18 cellular contexts compared by ENCODE assay signal in the genomic region with DNA sequence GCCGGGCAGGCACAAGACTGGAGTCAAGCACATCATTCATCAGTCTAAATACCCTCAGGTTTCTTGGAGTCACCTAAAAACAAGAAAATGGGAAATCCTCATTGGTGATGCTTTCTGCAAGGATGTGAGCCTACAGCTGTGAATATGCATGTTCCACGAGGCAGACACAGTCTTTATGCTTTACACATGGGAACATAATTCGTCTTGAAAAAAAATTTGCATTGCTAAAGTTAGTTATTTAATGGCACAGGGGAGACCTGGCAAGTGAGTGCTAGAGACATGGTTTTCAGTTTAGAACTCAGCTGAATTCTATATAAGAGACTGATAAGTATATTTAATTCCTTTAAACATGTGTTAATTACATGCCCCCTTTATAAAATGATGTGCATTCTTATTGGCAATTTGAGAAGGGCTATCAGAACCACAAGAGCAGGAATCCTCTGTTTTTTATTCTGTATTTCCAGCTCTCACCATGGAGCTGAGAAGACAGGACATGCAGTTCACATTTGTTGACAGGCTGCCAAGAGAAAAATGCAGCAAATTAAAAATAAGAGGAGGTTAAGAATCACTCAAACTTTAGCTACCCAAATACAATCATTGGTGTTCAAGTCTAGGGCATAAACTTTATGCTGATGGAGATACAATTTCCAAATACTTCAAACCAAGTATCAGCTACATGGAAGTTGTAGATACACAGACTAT.
DNase-seq lines count a peak whose midpoint lies in the region; FAIRE-seq and TF ChIP-seq lines count a peak whose summit lies in the region.
"Had no signal": no experiment of that assay in that cellular context is flagged by ENCODE, and none has a peak within 500 bp of the region (broad histone marks: within the 10 kb centered on the region; RNA-seq: fewer than 3 reads in every experiment).

No MANE protein-coding gene starts in this region.

- TF ChIP-seq EP300 in suprapubic skin (IDR thresholded peaks at IDR 0.05), result no peak

- no peaks in the 10 kb centered on the region for H3K27me3 Mint-ChIP-seq in MCF 10A (ENCODE audit: insufficient read depth, unreplicated experiment)
- H3K27me3 Mint-ChIP-seq: activated CD4-positive, alpha-beta memory T cell treated with anti-CD3 and anti-CD28 coated beads for 36 hours; CD4-positive, CD25-positive, alpha-beta regulatory T cell; memory B cell; stimulated activated naive CD8-positive, alpha-beta T cell treated with anti-CD3 and anti-CD28 coated beads, Interleukin-15, amount 100 ng/mL, for 72 hours had no signal

- H3K27me3 ChIP-seq in breast epithelium, result no peaks in the 10 kb centered on the region
- no peaks in the 10 kb centered on the region for H3K27me3 ChIP-seq in SJCRH30
- H3K27me3 ChIP-seq in suprapubic skin, result no peaks in the 10 kb centered on the region

- peak overlapping the region; percentile 62 to 78 for H3K27ac ChIP-seq in breast epithelium
- H3K27ac ChIP-seq in SJCRH30, result peak overlapping the region; percentile 31
- H3K27ac ChIP-seq in epithelial cell of prostate, result peak overlapping the region; percentile 36
- peak overlapping the region; percentile 9 for H3K27ac ChIP-seq in suprapubic skin

- intact Hi-C loops in breast epithelium (cut with DNase I; ENCODE audit: low total_unique reads), result no loop called here
- intact Hi-C loops in MCF 10A (cut with micrococcal nuclease), result no loop called here

- BruUV-seq in MCF 10A (replicated peaks; lab: Mats Ljungman, UMichigan), result no TSS peak

- H3K27ac Mint-ChIP-seq in MCF 10A (ENCODE audit: low read depth, unreplicated experiment), result no peak overlapping the region
- H3K27ac Mint-ChIP-seq: activated CD4-positive, alpha-beta memory T cell treated with anti-CD3 and anti-CD28 coated beads for 36 hours; activated naive CD8-positive, alpha-beta T cell treated with anti-CD3 and anti-CD28 coated beads, Interleukin-2, amount 50 U/mL, for 24 hours; CD4-positive, CD25-positive, alpha-beta regulatory T cell; memory B cell; stimulated activated naive CD8-positive, alpha-beta T cell treated with anti-CD3 and anti-CD28 coated beads, Interleukin-15, amount 100 ng/mL, for 72 hours had no signal

- 40% methylated on average over 3 of the region's 3 CpGs for WGBS in suprapubic skin

- POLR2A ChIA-PET in MCF 10A (lab: Yijun Ruan, JAX), result interaction anchor here (0.7 to 1.3 kb wide), 8 partner anchors 9 to 385 kb away, joined by 3 to 7 read pairs (median 4); no protein-coding TSS in a partner anchor

- no peak for DNase-seq in breast epithelium (ENCODE audit: low spot score in 2 of 2)
- no peak for DNase-seq in MCF 10A (ENCODE audit: unreplicated experiment)
- DNase-seq in SJCRH30, result peak in 1 of 2 experiments; percentile 8
- DNase-seq in epithelial cell of prostate (ENCODE audit: low read depth, low spot score), result no peak
- no peak for DNase-seq in suprapubic skin (ENCODE audit: low spot score in 2 of 2)
- no peak for DNase-seq in amygdala (lab: John Stamatoyannopoulos, UW)
- no peak for DNase-seq in frontal cortex (ENCODE audit: low spot score in 2 of 2)
- DNase-seq in NCI-H748 treated with DMSO at 0.1 percent for 48 hours (lab: John Stamatoyannopoulos, UW), result no peak
- DNase-seq: activated CD4-positive, alpha-beta memory T cell treated with anti-CD3 and anti-CD28 coated beads for 36 hours; activated naive CD8-positive, alpha-beta T cell treated with anti-CD3 and anti-CD28 coated beads, Interleukin-2, amount 50 U/mL, for 24 hours; activated T-cell treated with anti-CD3 and anti-CD28 coated beads, Interleukin-2, amount 50 U/mL, for 48 hours; CD4-positive, CD25-positive, alpha-beta regulatory T cell; NCI-H1105 treated with DMSO at 0.1 percent for 48 hours; NCI-H226; stimulated activated naive CD8-positive, alpha-beta T cell treated with anti-CD3 and anti-CD28 coated beads, Interleukin-15, amount 100 ng/mL, for 72 hours had no signal

- FAIRE-seq in frontal cortex (lab: Jason Lieb, UNC), result no peak
- FAIRE-seq: K562 had no signal

- peaks cover 9% of the 10 kb centered on the region for H3K9me3 Mint-ChIP-seq in MCF 10A (ENCODE audit: unreplicated experiment)
- H3K9me3 Mint-ChIP-seq: memory B cell had no signal

- H3K36me3 ChIP-seq in breast epithelium, result no peaks in the 10 kb centered on the region
- H3K36me3 ChIP-seq in SJCRH30, result no peaks in the 10 kb centered on the region
- H3K36me3 ChIP-seq in suprapubic skin, result no peaks in the 10 kb centered on the region

- H3K4me1 ChIP-seq in breast epithelium (peaks cover 4 to 18% of the 10 kb centered on the region in 2 donors), SJCRH30 (peaks cover 37% of the 10 kb centered on the region), suprapubic skin (peaks cover 16% of the 10 kb centered on the region)

- CTCF ChIA-PET in MCF 10A (lab: Yijun Ruan, JAX), result interaction anchor here (0.6 to 1.9 kb wide), 3 partner anchors 11 to 601 kb away, joined by 3 to 6 read pairs (median 3); no protein-coding TSS in a partner anchor

- TF ChIP-seq CTCF in breast epithelium (IDR thresholded peaks at IDR 0.05) (no peak), MCF 10A (IDR thresholded peaks at IDR 0.05; ENCODE audit: unreplicated experiment) (no peak), suprapubic skin (IDR thresholded peaks at IDR 0.05) (no peak)

- H3K4me1 Mint-ChIP-seq in MCF 10A (ENCODE audit: insufficient read depth, unreplicated experiment), result peaks cover 39% of the 10 kb centered on the region
- H3K4me1 Mint-ChIP-seq: activated naive CD8-positive, alpha-beta T cell treated with anti-CD3 and anti-CD28 coated beads, Interleukin-2, amount 50 U/mL, for 24 hours; CD4-positive, CD25-positive, alpha-beta regulatory T cell; memory B cell; neural crest cell; stimulated activated naive CD8-positive, alpha-beta T cell treated with anti-CD3 and anti-CD28 coated beads, Interleukin-15, amount 100 ng/mL, for 72 hours had no signal

- peak overlapping the region in 1 of 3 donors; percentile 1 for H3K4me3 ChIP-seq in breast epithelium
- no peak overlapping the region for H3K4me3 ChIP-seq in SJCRH30
- no peak overlapping the region for H3K4me3 ChIP-seq in suprapubic skin
- H3K4me3 ChIP-seq: K562 had no signal

- H3K36me3 Mint-ChIP-seq in MCF 10A (ENCODE audit: insufficient read depth, unreplicated experiment), result no peaks in the 10 kb centered on the region
- H3K36me3 Mint-ChIP-seq: activated CD4-positive, alpha-beta memory T cell treated with anti-CD3 and anti-CD28 coated beads for 36 hours; CD4-positive, CD25-positive, alpha-beta regulatory T cell; memory B cell had no signal

- TF ChIP-seq POLR2A in breast epithelium (IDR thresholded peaks at IDR 0.05) (no peak), suprapubic skin (IDR thresholded peaks at IDR 0.05) (no peak)

- H3K9me3 ChIP-seq in breast epithelium, result no peaks in the 10 kb centered on the region
- peaks cover 6% of the 10 kb centered on the region; the same call in 1 of the 2 replicates for H3K9me3 ChIP-seq in SJCRH30 (replicated peaks)
- H3K9me3 ChIP-seq in suprapubic skin, result no peaks in the 10 kb centered on the region

- no peak overlapping the region for H3K4me3 Mint-ChIP-seq in MCF 10A (ENCODE audit: unreplicated experiment)
- H3K4me3 Mint-ChIP-seq: activated CD4-positive, alpha-beta memory T cell treated with anti-CD3 and anti-CD28 coated beads for 36 hours; activated naive CD8-positive, alpha-beta T cell treated with anti-CD3 and anti-CD28 coated beads, Interleukin-2, amount 50 U/mL, for 24 hours; CD4-positive, CD25-positive, alpha-beta regulatory T cell; memory B cell; neural crest cell; stimulated activated naive CD8-positive, alpha-beta T cell treated with anti-CD3 and anti-CD28 coated beads, Interleukin-15, amount 100 ng/mL, for 72 hours had no signal

Comparison
In these comparisons a context has a peak if more than half of its experiments do, and no peak if none do; other contexts are left out.
1. H3K27ac ChIP-seq: peak in every context shown above with its lines; median percentile 70 in breast epithelium; 36 in epithelial cell of prostate; 31 in SJCRH30; 9 in suprapubic skin.